Comparison of ENCODE assay signal across 25 cellular contexts in genomic region chr1:12404918-12405317, GRCh38.
DNase-seq lines count a peak whose midpoint lies in the region; ATAC-seq and TF ChIP-seq lines count a peak whose summit lies in the region.
"Had no signal": no experiment of that assay in that cellular context is flagged by ENCODE, and none has a peak within 500 bp of the region (broad histone marks: within the 10 kb centered on the region; RNA-seq: fewer than 3 reads in every experiment).

No MANE protein-coding gene starts in this region.

- no peak overlapping the region for H3K4me3 Mint-ChIP-seq in MCF 10A (ENCODE audit: unreplicated experiment)
- no peak overlapping the region for H3K4me3 Mint-ChIP-seq in neural crest cell
- no peak overlapping the region for H3K4me3 Mint-ChIP-seq in activated T-cell treated with anti-CD3 and anti-CD28 coated beads, Interleukin-2, amount 50 U/mL, for 72 hours
- H3K4me3 Mint-ChIP-seq: activated CD4-positive, alpha-beta memory T cell treated with anti-CD3 and anti-CD28 coated beads for 36 hours; activated naive CD4-positive, alpha-beta T cell treated with anti-CD3 and anti-CD28 coated beads, Interleukin-2, amount 10 ng/mL, durations not matched to agents 7 days and 5 days; dendritic cell treated with granulocyte-macrophage colony-stimulating factor and Interleukin-4, amounts not matched to agents 40 ng/mL and 50 ng/mL, for 4 days; memory B cell; T-helper 2 cell treated with Interferon-gamma antibody and Interleukin-4, amounts not matched to agents 5 μg/mL and 100 μg/mL, for 36 hours had no signal

- H3K27ac Mint-ChIP-seq in MCF 10A (ENCODE audit: low read depth, unreplicated experiment) (peak overlapping the region; percentile 10), neural crest cell (ENCODE audit: unreplicated experiment) (peak overlapping the region; percentile 2)
- no peak overlapping the region for H3K27ac Mint-ChIP-seq in activated T-cell treated with anti-CD3 and anti-CD28 coated beads, Interleukin-2, amount 50 U/mL, for 72 hours
- H3K27ac Mint-ChIP-seq: activated CD4-positive, alpha-beta memory T cell treated with anti-CD3 and anti-CD28 coated beads for 36 hours; activated naive CD4-positive, alpha-beta T cell treated with anti-CD3 and anti-CD28 coated beads, Interleukin-2, amount 10 ng/mL, durations not matched to agents 7 days and 5 days; dendritic cell treated with granulocyte-macrophage colony-stimulating factor and Interleukin-4, amounts not matched to agents 40 ng/mL and 50 ng/mL, for 4 days; memory B cell had no signal

- CTCF ChIA-PET in MCF 10A (lab: Yijun Ruan, JAX) (interaction anchor here (0.6 kb wide), 2 partner anchors 130 to 254 kb away, joined by 3 read pairs; no protein-coding TSS in a partner anchor), mammary epithelial cell (lab: Charles Lee; ENCODE audit: low non-redundant PET) (no interaction called here)

- H3K27ac ChIP-seq in mammary epithelial cell (ENCODE audit: insufficient read depth, low read depth, low read length): no peak overlapping the region
- peak overlapping the region in 3 of 4 donors; percentile 77 to 83 (median 80) for H3K27ac ChIP-seq in gastroesophageal sphincter
- H3K27ac ChIP-seq in tibial nerve: peak overlapping the region; percentile 62 to 91 (median 80)
- H3K27ac ChIP-seq: foreskin keratinocyte, neutrophil had no signal

- no peaks in the 10 kb centered on the region for H3K9me3 ChIP-seq in mammary epithelial cell (replicated peaks; ENCODE audit: insufficient read depth, low read length)
- no peaks in the 10 kb centered on the region for H3K9me3 ChIP-seq in gastroesophageal sphincter
- no peaks in the 10 kb centered on the region for H3K9me3 ChIP-seq in tibial nerve
- H3K9me3 ChIP-seq: esophagus squamous epithelium had no signal

- H2AFZ ChIP-seq in mammary epithelial cell (ENCODE audit: low read depth, low read length): no peak overlapping the region

- H4K20me1 ChIP-seq in mammary epithelial cell (ENCODE audit: insufficient read depth, low read length): no peaks in the 10 kb centered on the region

- ATAC-seq in gastroesophageal sphincter (no peak), GM21576 (IDR thresholded peaks at IDR 0.05; ENCODE audit: unreplicated experiment) (no peak), HG02610 (IDR thresholded peaks at IDR 0.05; ENCODE audit: unreplicated experiment) (no peak)
- ATAC-seq in activated T-cell treated with anti-CD3 and anti-CD28 coated beads, Interleukin-2, amount 50 U/mL, for 72 hours (replicated peaks in 1 of 2): no peak
- ATAC-seq: foreskin keratinocyte had no signal

- POLR2A ChIA-PET in MCF 10A (lab: Yijun Ruan, JAX): no interaction called here

- no peaks in the 10 kb centered on the region for H3K79me2 ChIP-seq in mammary epithelial cell (ENCODE audit: insufficient read depth, low read length)

- dilution Hi-C loops in mammary epithelial cell (cut with HindIII; ENCODE audit: low sequenced_read_pairs): no loop called here

- peaks cover 53% of the 10 kb centered on the region for H3K36me3 Mint-ChIP-seq in MCF 10A (ENCODE audit: insufficient read depth, unreplicated experiment)
- H3K36me3 Mint-ChIP-seq in neural crest cell (ENCODE audit: low read depth): peaks cover 22% of the 10 kb centered on the region
- peaks cover 10 to 19% of the 10 kb centered on the region in 2 donors for H3K36me3 Mint-ChIP-seq in activated T-cell treated with anti-CD3 and anti-CD28 coated beads, Interleukin-2, amount 50 U/mL, for 72 hours (ENCODE audit: insufficient read depth in 2 of 2)

- no peak overlapping the region for H3K9ac ChIP-seq in mammary epithelial cell (ENCODE audit: insufficient read depth, low read length)

- no peak for TF ChIP-seq EP300 in gastroesophageal sphincter (IDR thresholded peaks at IDR 0.05)
- no peak for TF ChIP-seq EP300 in tibial nerve (IDR thresholded peaks at IDR 0.05)

- H3K9me3 Mint-ChIP-seq in MCF 10A (ENCODE audit: unreplicated experiment) (peaks cover 3% of the 10 kb centered on the region), neural crest cell (peaks cover under 1% of the 10 kb centered on the region)
- peaks cover 0 to 2% of the 10 kb centered on the region in 2 donors for H3K9me3 Mint-ChIP-seq in activated T-cell treated with anti-CD3 and anti-CD28 coated beads, Interleukin-2, amount 50 U/mL, for 72 hours

- BruUV-seq in MCF 10A (replicated peaks; lab: Mats Ljungman, UMichigan) (no TSS peak), mammary epithelial cell (replicated peaks; lab: Mats Ljungman, UMichigan) (no TSS peak)

- H3K4me1 Mint-ChIP-seq in MCF 10A (ENCODE audit: insufficient read depth, unreplicated experiment): no peaks in the 10 kb centered on the region
- H3K4me1 Mint-ChIP-seq in neural crest cell: peaks cover 63% of the 10 kb centered on the region
- H3K4me1 Mint-ChIP-seq in activated T-cell treated with anti-CD3 and anti-CD28 coated beads, Interleukin-2, amount 50 U/mL, for 72 hours (ENCODE audit: low read depth): peaks cover 41% of the 10 kb centered on the region
- H3K4me1 Mint-ChIP-seq: memory B cell had no signal

- in situ Hi-C loops in mammary epithelial cell (cut with MboI; ENCODE audit: low sequenced_read_pairs in 2 of 2): no loop called here

- H3K27me3 Mint-ChIP-seq in MCF 10A (ENCODE audit: insufficient read depth, unreplicated experiment): no peaks in the 10 kb centered on the region
- H3K27me3 Mint-ChIP-seq in neural crest cell (ENCODE audit: low read depth): no peaks in the 10 kb centered on the region
- no peaks in the 10 kb centered on the region for H3K27me3 Mint-ChIP-seq in activated T-cell treated with anti-CD3 and anti-CD28 coated beads, Interleukin-2, amount 50 U/mL, for 72 hours (ENCODE audit: low read depth)
- H3K27me3 Mint-ChIP-seq: activated CD4-positive, alpha-beta memory T cell treated with anti-CD3 and anti-CD28 coated beads for 36 hours; activated naive CD4-positive, alpha-beta T cell treated with anti-CD3 and anti-CD28 coated beads, Interleukin-2, amount 10 ng/mL, durations not matched to agents 7 days and 5 days; dendritic cell treated with granulocyte-macrophage colony-stimulating factor and Interleukin-4, amounts not matched to agents 40 ng/mL and 50 ng/mL, for 4 days; memory B cell had no signal

- peaks cover 4% of the 10 kb centered on the region for H3K36me3 ChIP-seq in mammary epithelial cell (ENCODE audit: insufficient read depth, low read length)
- H3K36me3 ChIP-seq in gastroesophageal sphincter: peaks cover 0 to 41% of the 10 kb centered on the region in 2 donors
- peaks cover 0 to 24% (median 4%) of the 10 kb centered on the region in 3 donors for H3K36me3 ChIP-seq in tibial nerve

- H3K4me2 ChIP-seq in mammary epithelial cell (ENCODE audit: insufficient read depth, low read depth, low read length): no peak overlapping the region

- no peak for DNase-seq in MCF 10A (ENCODE audit: unreplicated experiment)
- no peak for DNase-seq in mammary epithelial cell
- DNase-seq in neural crest cell (ENCODE audit: low read depth, low spot score): no peak
- no peak for DNase-seq in tibial nerve (ENCODE audit: low spot score in 2 of 2)
- DNase-seq in activated T-cell treated with anti-CD3 and anti-CD28 coated beads, Interleukin-2, amount 50 U/mL, for 72 hours: no peak
- DNase-seq: 8988T; activated CD4-positive, alpha-beta memory T cell treated with anti-CD3 and anti-CD28 coated beads for 36 hours; activated CD4-positive, alpha-beta T cell treated with anti-CD3 and anti-CD28 coated beads for 1 hour; activated naive CD4-positive, alpha-beta T cell treated with anti-CD3 and anti-CD28 coated beads, Interleukin-2, amount 10 ng/mL, durations not matched to agents 7 days and 5 days; anterior cingulate cortex; DMS79 treated with DMSO at 0.1 percent for 48 hours; esophagus squamous epithelium; foreskin keratinocyte; GDM1; Karpas-422; NCI-H1417 treated with DMSO at 0.1 percent for 48 hours; SIG-M5; stimulated activated CD4-positive, alpha-beta T cell treated with anti-CD3 and anti-CD28 coated beads, Interleukin-4, amount 100 ng/mL, for 1 hour had no signal

- WGBS in mammary epithelial cell (ENCODE audit: low coverage, missing lambda C conversion rate): 92% methylated on average over 13 of the region's 13 CpGs
- WGBS in gastroesophageal sphincter (ENCODE audit: low coverage in 1 of 2), 2 donors: 96 to 100% methylated on average over 1 to 7 of the region's 13 CpGs
- 90 to 95% methylated on average over 13 of the region's 13 CpGs for WGBS in tibial nerve, 2 donors

- H3K4me3 ChIP-seq in mammary epithelial cell (replicated peaks in 1 of 3; ENCODE audit: insufficient read depth in 1 of 3, low read depth in 2 of 3, low read length in 3 of 3): no peak overlapping the region
- H3K4me3 ChIP-seq in gastroesophageal sphincter: no peak overlapping the region
- H3K4me3 ChIP-seq in tibial nerve: no peak overlapping the region
- H3K4me3 ChIP-seq: esophagus squamous epithelium had no signal

- H3K4me1 ChIP-seq in mammary epithelial cell (ENCODE audit: insufficient read depth, low read length) (no peaks in the 10 kb centered on the region), gastroesophageal sphincter (peaks cover 37 to 86% (median 49%) of the 10 kb centered on the region in 3 donors), tibial nerve (peaks cover 9 to 76% (median 46%) of the 10 kb centered on the region in 4 donors)
- H3K4me1 ChIP-seq: foreskin keratinocyte had no signal

- H3K27me3 ChIP-seq in mammary epithelial cell (ENCODE audit: insufficient read depth, low read length): no peaks in the 10 kb centered on the region
- H3K27me3 ChIP-seq in gastroesophageal sphincter: no peaks in the 10 kb centered on the region
- H3K27me3 ChIP-seq in tibial nerve: no peaks in the 10 kb centered on the region
- H3K27me3 ChIP-seq: esophagus squamous epithelium, foreskin keratinocyte, neutrophil had no signal

- TF ChIP-seq CTCF in MCF 10A (IDR thresholded peaks at IDR 0.05; ENCODE audit: unreplicated experiment) (no peak), mammary epithelial cell (conservative IDR thresholded peaks at IDR 0.05 in 1 of 2, IDR thresholded peaks at IDR 0.05 in 1 of 2; ENCODE audit: extremely low read depth in 1 of 2, insufficient read depth in 1 of 2, low read depth in 1 of 2, low read length in 2 of 2) (no peak), gastroesophageal sphincter (IDR thresholded peaks at IDR 0.05) (no peak), neural crest cell (conservative IDR thresholded peaks at IDR 0.05) (no peak), tibial nerve (IDR thresholded peaks at IDR 0.05) (no peak)

- intact Hi-C loops in MCF 10A (cut with micrococcal nuclease) (no loop called here), mammary epithelial cell (cut with micrococcal nuclease) (no loop called here)

- TF ChIP-seq POLR2A in gastroesophageal sphincter (IDR thresholded peaks at IDR 0.05) (no peak), tibial nerve (IDR thresholded peaks at IDR 0.05) (no peak)
